ENCODE assay signal across 1 cellular context in the genomic region with DNA sequence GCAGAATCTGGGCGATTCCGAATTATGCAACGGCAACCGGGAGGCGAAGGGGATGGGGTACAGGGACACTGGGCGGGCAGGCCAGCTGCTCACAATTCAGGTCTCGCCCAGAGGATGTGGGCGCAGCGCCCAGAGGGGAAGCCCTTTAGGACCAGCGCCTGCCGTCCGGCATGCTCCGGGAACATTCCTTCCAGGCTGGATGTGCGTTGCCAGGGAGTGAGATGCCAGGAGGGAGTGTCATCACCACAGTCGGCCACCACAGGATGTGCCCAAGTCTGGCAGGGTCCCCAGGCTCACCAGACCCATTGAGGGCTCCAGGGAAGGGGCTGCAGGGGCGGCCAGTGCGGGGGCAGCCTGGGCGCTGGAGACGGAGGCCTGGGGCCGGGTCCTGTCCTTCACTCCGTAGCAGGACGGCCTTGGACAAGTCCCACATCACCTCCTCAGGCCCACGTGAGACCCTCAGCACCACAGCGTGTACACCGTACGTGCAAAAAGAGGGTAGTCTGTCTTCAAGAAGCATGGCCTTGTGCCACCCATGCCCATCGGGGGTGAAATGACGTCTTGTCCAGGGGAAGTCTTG.
TF ChIP-seq lines count a peak whose summit lies in the region.

No MANE protein-coding gene starts in this region.

TF ChIP-seq in H1, 55 proteins besides CTCF, POLR2A, EP300 and RAD21:
- TF ChIP-seq TCF12 (IDR thresholded peaks at IDR 0.05; ENCODE audit: low read depth, low read length) = no peak
- no peak for TF ChIP-seq SUZ12 (IDR thresholded peaks at IDR 0.05; ENCODE audit: low read length)
